In genomic region chr7:5425507-5426225, GRCh38 we compare ENCODE assay signal across 1 cellular context.
TF ChIP-seq lines count a peak whose summit lies in the region.

No MANE protein-coding gene starts in this region.

TF ChIP-seq in HepG2, 621 proteins besides CTCF, POLR2A, EP300 and RAD21 (continued from another document and continues in another):
- TF ChIP-seq EED (CRISPR knock-in tag; IDR thresholded peaks at IDR 0.05) (peak; percentile 67; the same call in 1 of the 2 replicates), MAFG (CRISPR knock-in tag; IDR thresholded peaks at IDR 0.05) (no peak), NCOA5 (CRISPR knock-in tag; IDR thresholded peaks at IDR 0.05) (no peak), SMC3 (IDR thresholded peaks at IDR 0.05; ENCODE audit: low read length) (no peak), HNRNPK (IDR thresholded peaks at IDR 0.05; ENCODE audit: low read depth, low read length, poor library complexity, severe bottlenecking) (peak; percentile 75), POGZ (CRISPR knock-in tag; IDR thresholded peaks at IDR 0.05) (no peak; the same call in 1 of the 2 replicates), ZNF569 (CRISPR knock-in tag; IDR thresholded peaks at IDR 0.05; ENCODE audit: borderline replicate concordance) (no peak), NR2F6 (IDR thresholded peaks at IDR 0.05) (no peak), NR2F6 (CRISPR knock-in tag; IDR thresholded peaks at IDR 0.05) (no peak; the same call in 1 of the 2 replicates), RNF2 (conservative IDR thresholded peaks at IDR 0.05; ENCODE audit: low read depth) (no peak), RARG (CRISPR knock-in tag; IDR thresholded peaks at IDR 0.05; ENCODE audit: low read depth) (no peak; the same call in 1 of the 2 replicates), PAXIP1 (CRISPR knock-in tag; conservative IDR thresholded peaks at IDR 0.05) (no peak; the same call in 1 of the 2 replicates), SOX6 (IDR thresholded peaks at IDR 0.05) (no peak), SOX6 (CRISPR knock-in tag; IDR thresholded peaks at IDR 0.05) (peak; percentile 75), MEIS2 (CRISPR knock-in tag; IDR thresholded peaks at IDR 0.05) (0 out of 2 replicates have a peak, but pooled peaks have one; percentile 37), FOXP4 (CRISPR knock-in tag; IDR thresholded peaks at IDR 0.05) (peak; percentile 40), KAT8 (CRISPR knock-in tag; IDR thresholded peaks at IDR 0.05) (0 out of 2 replicates have a peak, but pooled peaks have one; percentile 7), REXO4 (CRISPR knock-in tag; IDR thresholded peaks at IDR 0.05; ENCODE audit: borderline replicate concordance) (no peak), PAWR (CRISPR knock-in tag; IDR thresholded peaks at IDR 0.05; ENCODE audit: borderline replicate concordance) (no peak), FOSL1 (CRISPR knock-in tag; IDR thresholded peaks at IDR 0.05; ENCODE audit: borderline replicate concordance) (no peak), ARID3A (IDR thresholded peaks at IDR 0.05; ENCODE audit: low read depth, low read length) (no peak), SALL1 (CRISPR knock-in tag; IDR thresholded peaks at IDR 0.05) (peak; percentile 74), ZNF326 (CRISPR knock-in tag; IDR thresholded peaks at IDR 0.05; ENCODE audit: borderline replicate concordance) (no peak), ZNF484 (CRISPR knock-in tag; IDR thresholded peaks at IDR 0.05; ENCODE audit: borderline replicate concordance, low read depth) (no peak), ZNF510 (CRISPR knock-in tag; IDR thresholded peaks at IDR 0.05; ENCODE audit: low read depth) (no peak), ZBTB34 (CRISPR knock-in tag; IDR thresholded peaks at IDR 0.05) (no peak), ZUFSP (CRISPR knock-in tag; IDR thresholded peaks at IDR 0.05; ENCODE audit: borderline replicate concordance) (no peak), KLF6 (CRISPR knock-in tag; IDR thresholded peaks at IDR 0.05) (0 out of 2 replicates have a peak, but pooled peaks have one; percentile 33), ZBTB37 (CRISPR knock-in tag; IDR thresholded peaks at IDR 0.05) (no peak), ZBTB26 (CRISPR knock-in tag; IDR thresholded peaks at IDR 0.05; ENCODE audit: borderline replicate concordance) (no peak), ZC3H13 (CRISPR knock-in tag; IDR thresholded peaks at IDR 0.05) (no peak), TIGD3 (CRISPR knock-in tag; IDR thresholded peaks at IDR 0.05; ENCODE audit: borderline replicate concordance) (no peak), BRD4 (CRISPR knock-in tag; IDR thresholded peaks at IDR 0.05) (0 out of 2 replicates have a peak, but pooled peaks have one; percentile 47), ZNF790 (CRISPR knock-in tag; IDR thresholded peaks at IDR 0.05; ENCODE audit: borderline replicate concordance) (peak; percentile 45; the same call in 1 of the 2 replicates), ZNF18 (CRISPR knock-in tag; IDR thresholded peaks at IDR 0.05; ENCODE audit: insufficient replicate concordance) (no peak), ZNF709 (CRISPR knock-in tag; IDR thresholded peaks at IDR 0.05) (0 out of 2 replicates have a peak, but pooled peaks have one; percentile 76)
